ENCODE assay signal across 32 cellular contexts in the genomic region with DNA sequence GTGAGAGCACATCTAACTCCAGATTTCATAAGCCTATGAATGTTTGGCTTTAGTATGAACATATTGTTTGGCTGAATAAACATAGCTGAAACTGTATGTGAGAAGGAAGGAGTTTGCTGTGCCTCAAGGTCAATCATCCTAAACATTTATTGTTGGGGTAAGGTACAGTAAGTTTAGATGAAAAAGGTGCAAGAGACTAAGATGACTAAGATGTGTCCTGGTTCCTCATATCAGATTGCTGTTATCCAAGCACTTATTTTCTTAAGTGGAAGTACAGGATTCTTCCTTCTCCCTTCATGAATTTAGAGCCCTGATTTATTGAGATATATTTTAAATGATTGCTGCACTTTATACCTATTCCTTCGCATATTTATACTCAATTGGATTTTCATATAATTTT. TPM values are rescaled to one million over a fixed set of nuclear protein-coding genes. Genes with fewer than 3 reads are reported as not detected.
DNase-seq lines count a peak whose midpoint lies in the region; ATAC-seq, FAIRE-seq and TF ChIP-seq lines count a peak whose summit lies in the region.
"Had no signal": no experiment of that assay in that cellular context is flagged by ENCODE, and none has a peak within 500 bp of the region (broad histone marks: within the 10 kb centered on the region; RNA-seq: fewer than 3 reads in every experiment).

No MANE protein-coding gene starts in this region.

- DNase-seq in activated CD8-positive, alpha-beta T cell treated with anti-CD3 and anti-CD28 coated beads for 36 hours, result no peak
- no peak for DNase-seq in activated CD8-positive, alpha-beta T cell treated with anti-CD3 and anti-CD28 coated beads, Interleukin-2, amount 10 ng/mL, durations not matched to agents 7 days and 5 days
- DNase-seq in GM12892 (ENCODE audit: insufficient read length) (no peak), T-helper 17 cell (no peak), spleen (no peak), GM23248 (no peak), NCI-H146 (lab: John Stamatoyannopoulos, UW) (no peak)
- DNase-seq: activated CD4-positive, alpha-beta T cell treated with anti-CD3 and anti-CD28 coated beads for 4 hours; activated CD8-positive, alpha-beta memory T cell treated with anti-CD3 and anti-CD28 coated beads, Interleukin-2, amount 10 ng/mL, durations not matched to agents 7 days and 5 days; AML-193; Caco-2; effector memory CD4-positive, alpha-beta T cell; erythroblast; foreskin melanocyte; GF-D8; heart right ventricle; NCI-H1417; NCI-H2107; NCI-H446 treated with DMSO at 0.1 percent for 48 hours; OCI-M1; pancreas; trophoblast cell had no signal

- H3K4me3 ChIP-seq in spleen, result no peak overlapping the region
- no peak overlapping the region for H3K4me3 ChIP-seq in GM23248
- H3K4me3 ChIP-seq: ascending aorta, cardiac muscle cell, coronary artery, heart right ventricle, lung, pancreas had no signal

- POLR2A ChIA-PET in activated CD8-positive, alpha-beta T cell treated with anti-CD3 and anti-CD28 coated beads for 36 hours (lab: Charles Lee), result interaction anchor here (1.2 kb wide), 1 partner anchor 10 kb away, joined by 6 read pairs; no protein-coding TSS in a partner anchor
- POLR2A ChIA-PET in activated CD8-positive, alpha-beta T cell treated with anti-CD3 and anti-CD28 coated beads, Interleukin-2, amount 10 ng/mL, durations not matched to agents 7 days and 5 days (lab: Charles Lee), result no interaction called here

- H3K9me2 ChIP-seq in GM23248 (ENCODE audit: insufficient read depth), result no peaks in the 10 kb centered on the region

- peaks cover 24% of the 10 kb centered on the region for H3K36me3 Mint-ChIP-seq in activated CD8-positive, alpha-beta T cell treated with anti-CD3 and anti-CD28 coated beads for 36 hours (ENCODE audit: low read depth)
- peaks cover 44% of the 10 kb centered on the region for H3K36me3 Mint-ChIP-seq in activated CD8-positive, alpha-beta T cell treated with anti-CD3 and anti-CD28 coated beads, Interleukin-2, amount 10 ng/mL, durations not matched to agents 7 days and 5 days (ENCODE audit: low read depth)
- no peaks in the 10 kb centered on the region for H3K36me3 Mint-ChIP-seq in T-helper 17 cell (ENCODE audit: low read depth)

- no peak overlapping the region for H2AFZ ChIP-seq in GM23248

- 85 to 95% (median 87%) methylated on average over 1 of the region's 1 CpG for WGBS in spleen, 5 donors
- WGBS in GM23248 (ENCODE audit: low coverage in 1 of 2, low lambda C conversion rate in 2 of 2, missing lambda C conversion rate in 2 of 2), 2 experiments, result 92 to 100% methylated on average over 1 of the region's 1 CpG

- intact Hi-C loops in activated CD8-positive, alpha-beta T cell treated with anti-CD3 and anti-CD28 coated beads for 36 hours (cut with micrococcal nuclease), result no loop called here
- intact Hi-C loops in spleen (cut with DNase I; ENCODE audit: low total_unique reads), result no loop called here

- TF ChIP-seq POLR2A in GM12892 (IDR thresholded peaks at IDR 0.05; ENCODE audit: low read depth, low read length) (no peak), spleen (IDR thresholded peaks at IDR 0.05) (no peak)

- H3K9ac ChIP-seq in GM23248, result no peak overlapping the region

- CTCF ChIA-PET in activated CD8-positive, alpha-beta T cell treated with anti-CD3 and anti-CD28 coated beads for 36 hours (lab: Charles Lee), result interaction anchor here (1.1 kb wide), 1 partner anchor 8 kb away, joined by 3 read pairs; no protein-coding TSS in a partner anchor
- CTCF ChIA-PET in activated CD8-positive, alpha-beta T cell treated with anti-CD3 and anti-CD28 coated beads, Interleukin-2, amount 10 ng/mL, durations not matched to agents 7 days and 5 days (lab: Charles Lee), result no interaction called here

- H3K79me2 ChIP-seq in GM23248 (ENCODE audit: insufficient read depth), result peaks cover 100% of the 10 kb centered on the region

- H3K27me3 Mint-ChIP-seq in activated CD8-positive, alpha-beta T cell treated with anti-CD3 and anti-CD28 coated beads for 36 hours, result no peaks in the 10 kb centered on the region
- H3K27me3 Mint-ChIP-seq in activated CD8-positive, alpha-beta T cell treated with anti-CD3 and anti-CD28 coated beads, Interleukin-2, amount 10 ng/mL, durations not matched to agents 7 days and 5 days (ENCODE audit: low read depth), result no peaks in the 10 kb centered on the region
- no peaks in the 10 kb centered on the region for H3K27me3 Mint-ChIP-seq in T-helper 17 cell
- H3K27me3 Mint-ChIP-seq: activated CD8-positive, alpha-beta memory T cell treated with anti-CD3 and anti-CD28 coated beads, Interleukin-2, amount 10 ng/mL, durations not matched to agents 7 days and 5 days had no signal

- no peak for TF ChIP-seq CTCF in activated CD8-positive, alpha-beta T cell treated with anti-CD3 and anti-CD28 coated beads for 36 hours (IDR thresholded peaks at IDR 0.05)
- TF ChIP-seq CTCF in spleen (IDR thresholded peaks at IDR 0.05 in 8 of 11, conservative IDR thresholded peaks at IDR 0.05 in 3 of 11), result no peak

- H3K36me3 ChIP-seq in spleen, result no peaks in the 10 kb centered on the region
- H3K36me3 ChIP-seq in GM23248 (ENCODE audit: low read depth), result no peaks in the 10 kb centered on the region
- H3K36me3 ChIP-seq: ascending aorta, cardiac muscle cell, heart right ventricle, pancreas had no signal

- in situ Hi-C loops in GM23248 (cut with MboI), result no loop called here

- H3F3A ChIP-seq in GM23248 (ENCODE audit: insufficient read depth), result peaks cover 30% of the 10 kb centered on the region

- no peaks in the 10 kb centered on the region for H4K20me1 ChIP-seq in GM23248 (ENCODE audit: insufficient read depth)

- FAIRE-seq in GM12892 (lab: Jason Lieb, UNC), result peak; percentile 95

- H3K27me3 ChIP-seq in spleen (replicated peaks in 1 of 7), result no peaks in the 10 kb centered on the region
- H3K27me3 ChIP-seq in GM23248 (replicated peaks; ENCODE audit: insufficient read depth), result no peaks in the 10 kb centered on the region
- H3K27me3 ChIP-seq: ascending aorta, cardiac muscle cell, heart right ventricle, pancreas had no signal

- ATAC-seq in activated CD8-positive, alpha-beta T cell treated with anti-CD3 and anti-CD28 coated beads for 36 hours, result no peak
- ATAC-seq in activated CD8-positive, alpha-beta T cell treated with anti-CD3 and anti-CD28 coated beads, Interleukin-2, amount 10 ng/mL, durations not matched to agents 7 days and 5 days, result no peak
- ATAC-seq in T-helper 17 cell (no peak), esophagus mucosa (no peak)
- ATAC-seq: activated CD8-positive, alpha-beta memory T cell treated with anti-CD3 and anti-CD28 coated beads, Interleukin-2, amount 10 ng/mL, durations not matched to agents 7 days and 5 days; activated naive CD4-positive, alpha-beta T cell treated with anti-CD3 and anti-CD28 coated beads, Interleukin-2, amount 50 U/mL, for 72 hours; pancreas; Right ventricle myocardium inferior; SK-N-SH treated with all-trans-retinoic acid at 6 μM for 48 hours had no signal

- H3K4me2 ChIP-seq in GM23248 (ENCODE audit: unreplicated experiment), result no peak overlapping the region

- peak overlapping the region; percentile 44 for H3K27ac Mint-ChIP-seq in activated CD8-positive, alpha-beta T cell treated with anti-CD3 and anti-CD28 coated beads for 36 hours
- H3K27ac Mint-ChIP-seq in activated CD8-positive, alpha-beta T cell treated with anti-CD3 and anti-CD28 coated beads, Interleukin-2, amount 10 ng/mL, durations not matched to agents 7 days and 5 days, result no peak overlapping the region
- H3K27ac Mint-ChIP-seq in T-helper 17 cell, result no peak overlapping the region
- H3K27ac Mint-ChIP-seq: activated CD8-positive, alpha-beta memory T cell treated with anti-CD3 and anti-CD28 coated beads, Interleukin-2, amount 10 ng/mL, durations not matched to agents 7 days and 5 days had no signal

- H3K9me3 ChIP-seq in T-helper 17 cell (ENCODE audit: control insufficient read depth, low read length, poor library complexity, severe bottlenecking), result no peaks in the 10 kb centered on the region
- H3K9me3 ChIP-seq in spleen, result no peaks in the 10 kb centered on the region
- H3K9me3 ChIP-seq in GM23248 (ENCODE audit: low read depth), result no peaks in the 10 kb centered on the region
- H3K9me3 ChIP-seq: ascending aorta, Caco-2, heart right ventricle, pancreas had no signal

- H3K4me1 ChIP-seq in spleen, result peaks cover 44 to 95% (median 81%) of the 10 kb centered on the region in 6 donors
- peaks cover 47% of the 10 kb centered on the region for H3K4me1 ChIP-seq in GM23248 (ENCODE audit: insufficient read depth)
- H3K4me1 ChIP-seq: Caco-2 had no signal

- no peak overlapping the region for H3K4me3 Mint-ChIP-seq in activated CD8-positive, alpha-beta T cell treated with anti-CD3 and anti-CD28 coated beads for 36 hours
- no peak overlapping the region for H3K4me3 Mint-ChIP-seq in activated CD8-positive, alpha-beta T cell treated with anti-CD3 and anti-CD28 coated beads, Interleukin-2, amount 10 ng/mL, durations not matched to agents 7 days and 5 days
- H3K4me3 Mint-ChIP-seq in T-helper 17 cell, result peak overlapping the region; percentile 69
- H3K4me3 Mint-ChIP-seq: activated CD8-positive, alpha-beta memory T cell treated with anti-CD3 and anti-CD28 coated beads, Interleukin-2, amount 10 ng/mL, durations not matched to agents 7 days and 5 days; neural crest cell had no signal

- H3K9me3 Mint-ChIP-seq in activated CD8-positive, alpha-beta T cell treated with anti-CD3 and anti-CD28 coated beads for 36 hours, result no peaks in the 10 kb centered on the region
- no peaks in the 10 kb centered on the region for H3K9me3 Mint-ChIP-seq in activated CD8-positive, alpha-beta T cell treated with anti-CD3 and anti-CD28 coated beads, Interleukin-2, amount 10 ng/mL, durations not matched to agents 7 days and 5 days (ENCODE audit: insufficient read depth)
- H3K9me3 Mint-ChIP-seq: activated naive CD4-positive, alpha-beta T cell treated with anti-CD3 and anti-CD28 coated beads, Interleukin-2, amount 50 U/mL, for 72 hours; activated T-helper 1 cell treated with anti-CD3 and anti-CD28 coated beads, Interleukin-12 subunit alpha, Interleukin-12 subunit beta, Interleukin-2, Interleukin-4 antibody, amounts not matched to agents 30 ng/mL and 10 ng/mL and 1 ng/mL, durations not matched to agents 14 hours and 24 hours and 36 hours; neural crest cell had no signal

- H3K27ac ChIP-seq in spleen (peak overlapping the region in 7 of 8 donors; percentile 37 to 97 (median 79)), GM23248 (no peak overlapping the region)
- H3K27ac ChIP-seq: ascending aorta, cardiac muscle cell, pancreas had no signal

- peaks cover 63% of the 10 kb centered on the region for H3K4me1 Mint-ChIP-seq in activated CD8-positive, alpha-beta T cell treated with anti-CD3 and anti-CD28 coated beads for 36 hours (ENCODE audit: low read depth)
- peaks cover 28% of the 10 kb centered on the region for H3K4me1 Mint-ChIP-seq in activated CD8-positive, alpha-beta T cell treated with anti-CD3 and anti-CD28 coated beads, Interleukin-2, amount 10 ng/mL, durations not matched to agents 7 days and 5 days (ENCODE audit: low read depth)
- peaks cover 50% of the 10 kb centered on the region for H3K4me1 Mint-ChIP-seq in T-helper 17 cell

RNA-seq across cellular contexts. Expression of a gene that starts 12.2 kb away (rescaled TPM):
- 10 to 100 TPM; 53.5 to 55.3 TPM for total RNA-seq in activated CD8-positive, alpha-beta T cell treated with anti-CD3 and anti-CD28 coated beads for 36 hours
- total RNA-seq in activated CD8-positive, alpha-beta T cell treated with anti-CD3 and anti-CD28 coated beads, Interleukin-2, amount 10 ng/mL, durations not matched to agents 7 days and 5 days, result 10 to 100 TPM; 63.6 to 69.8 TPM
- polyA plus RNA-seq in GM12892 (2012; ENCODE audit: missing spikeins), result 76.6 TPM
- 100 to 1,000 TPM in 1 of 2 donors, 10 to 100 TPM in 1; 90.2 to 109 TPM for total RNA-seq in T-helper 17 cell
- 10 to 100 TPM; 39.0 to 97.3 (median 62.2) TPM for total RNA-seq in spleen
- 10 to 100 TPM; 22.1 to 32.8 (median 26.2) TPM for polyA plus RNA-seq in spleen
- 23.2 TPM for total RNA-seq in esophagus mucosa
- total RNA-seq in GM23248 (2014; rRNA removed; shearing (Covaris generic)), result 50.3 and 53.1 TPM in 2 replicates
- polyA plus RNA-seq in GM23248 (2016; fragmentation: Nextera tagmentation; extraction: Ambion mirVana), result 23.0 and 23.8 TPM in 2 replicates
